10 cellular contexts compared by ENCODE assay signal in the genomic region with DNA sequence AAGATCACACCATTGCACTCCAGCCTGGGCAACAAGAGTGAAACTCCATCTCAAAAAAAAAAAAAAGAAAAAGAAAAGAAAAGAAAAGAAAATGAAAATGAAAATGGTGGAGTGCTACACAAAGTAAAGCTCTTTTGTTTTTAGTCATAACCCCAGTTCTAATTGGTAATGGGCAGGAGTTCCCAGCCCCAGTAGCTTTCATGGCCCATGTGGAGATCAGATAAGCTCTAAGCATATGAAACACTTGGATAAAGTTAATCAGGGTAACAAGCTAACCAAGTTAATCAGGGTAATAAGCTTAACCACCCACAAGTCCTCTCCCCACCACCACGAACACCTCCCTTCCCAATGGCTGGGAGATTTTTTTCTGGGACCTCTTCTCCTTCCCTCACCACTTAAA.
DNase-seq lines count a peak whose midpoint lies in the region; ATAC-seq and TF ChIP-seq lines count a peak whose summit lies in the region.
"Had no signal": no experiment of that assay in that cellular context is flagged by ENCODE, and none has a peak within 500 bp of the region (broad histone marks: within the 10 kb centered on the region; RNA-seq: fewer than 3 reads in every experiment).

No MANE protein-coding gene starts in this region.

- no peaks in the 10 kb centered on the region for H3K36me3 Mint-ChIP-seq in type B pancreatic cell

- peak overlapping the region in 1 of 2 donors; percentile 77 for H3K27ac Mint-ChIP-seq in stimulated activated naive CD8-positive, alpha-beta T cell treated with anti-CD3 and anti-CD28 coated beads, Interleukin-15, amount 100 ng/mL, for 72 hours
- H3K27ac Mint-ChIP-seq in type B pancreatic cell: no peak overlapping the region

- no peak for TF ChIP-seq CTCF in type B pancreatic cell (conservative IDR thresholded peaks at IDR 0.05)

- ATAC-seq in stimulated activated naive CD8-positive, alpha-beta T cell treated with anti-CD3 and anti-CD28 coated beads, Interleukin-15, amount 100 ng/mL, for 72 hours: peak; percentile 73
- ATAC-seq in stimulated activated naive CD8-positive, alpha-beta T cell treated with anti-CD3 and anti-CD28 coated beads, Interleukin-15, Interleukin-2, amounts not matched to agents 100 U/mL and 50 U/mL, for 24 hours: no peak
- ATAC-seq in HG02571 (IDR thresholded peaks at IDR 0.05; ENCODE audit: unreplicated experiment): peak; percentile 70
- peak; percentile 85 for ATAC-seq in HG03439 (IDR thresholded peaks at IDR 0.05; ENCODE audit: unreplicated experiment)

- H3K4me1 Mint-ChIP-seq in stimulated activated naive CD8-positive, alpha-beta T cell treated with anti-CD3 and anti-CD28 coated beads, Interleukin-15, amount 100 ng/mL, for 72 hours: peaks cover 14% of the 10 kb centered on the region
- peaks cover 10% of the 10 kb centered on the region for H3K4me1 Mint-ChIP-seq in type B pancreatic cell (ENCODE audit: unreplicated experiment)
- H3K4me1 Mint-ChIP-seq: central memory CD8-positive, alpha-beta T cell had no signal

- H3K27me3 Mint-ChIP-seq in stimulated activated naive CD8-positive, alpha-beta T cell treated with anti-CD3 and anti-CD28 coated beads, Interleukin-15, amount 100 ng/mL, for 72 hours: peaks cover 5% of the 10 kb centered on the region
- no peaks in the 10 kb centered on the region for H3K27me3 Mint-ChIP-seq in type B pancreatic cell

- peak overlapping the region in 1 of 2 donors; percentile 12 for H3K4me3 Mint-ChIP-seq in stimulated activated naive CD8-positive, alpha-beta T cell treated with anti-CD3 and anti-CD28 coated beads, Interleukin-15, amount 100 ng/mL, for 72 hours
- H3K4me3 Mint-ChIP-seq in type B pancreatic cell: no peak overlapping the region
- H3K4me3 Mint-ChIP-seq: central memory CD8-positive, alpha-beta T cell had no signal

- H3K9me3 Mint-ChIP-seq in stimulated activated naive CD8-positive, alpha-beta T cell treated with anti-CD3 and anti-CD28 coated beads, Interleukin-15, amount 100 ng/mL, for 72 hours: no peaks in the 10 kb centered on the region
- H3K9me3 Mint-ChIP-seq in type B pancreatic cell: no peaks in the 10 kb centered on the region
- H3K9me3 Mint-ChIP-seq: central memory CD8-positive, alpha-beta T cell had no signal

- no peak for DNase-seq in stimulated activated naive CD8-positive, alpha-beta T cell treated with anti-CD3 and anti-CD28 coated beads, Interleukin-15, amount 100 ng/mL, for 72 hours
- no peak for DNase-seq in stimulated activated naive CD8-positive, alpha-beta T cell treated with anti-CD3 and anti-CD28 coated beads, Interleukin-15, Interleukin-2, amounts not matched to agents 100 U/mL and 50 U/mL, for 24 hours
- DNase-seq in NCI-H2196 (lab: John Stamatoyannopoulos, UW; ENCODE audit: unreplicated experiment): no peak
- no peak for DNase-seq in type B pancreatic cell (ENCODE audit: extremely low spot score, unreplicated experiment)
- DNase-seq in kidney tubule cell (ENCODE audit: low spot score): no peak
- DNase-seq in activated naive CD4-positive, alpha-beta T cell (lab: John Stamatoyannopoulos, UW): no peak
- DNase-seq: left ventricle myocardium inferior had no signal
